31 cellular contexts compared by ENCODE assay signal in genomic region chr5:67360047-67360446, GRCh38.
DNase-seq lines count a peak whose midpoint lies in the region; ATAC-seq and TF ChIP-seq lines count a peak whose summit lies in the region.
"Had no signal": no experiment of that assay in that cellular context is flagged by ENCODE, and none has a peak within 500 bp of the region (broad histone marks: within the 10 kb centered on the region; RNA-seq: fewer than 3 reads in every experiment).

No MANE protein-coding gene starts in this region.

- peak overlapping the region; percentile 38; the same call in 1 of the 2 replicates for H2AFZ ChIP-seq in Loucy (ENCODE audit: low read length)

- no peaks in the 10 kb centered on the region for H4K20me1 ChIP-seq in Loucy (ENCODE audit: insufficient read depth, low read length, poor library complexity, severe bottlenecking)

- WGBS in psoas muscle, 3 donors, result 83 to 89% (median 87%) methylated on average over 3 of the region's 3 CpGs

- H3K36me3 Mint-ChIP-seq in CD8-positive, alpha-beta T cell, result no peaks in the 10 kb centered on the region
- H3K36me3 Mint-ChIP-seq in naive thymus-derived CD4-positive, alpha-beta T cell, result peaks cover 0 to 2% (median 0%) of the 10 kb centered on the region in 5 donors
- H3K36me3 Mint-ChIP-seq: activated CD4-positive, alpha-beta memory T cell treated with anti-CD3 and anti-CD28 coated beads for 36 hours; activated naive CD4-positive, alpha-beta T cell treated with anti-CD3 and anti-CD28 coated beads, Interleukin-2, amount 50 U/mL, for 72 hours; mesothelial cell of epicardium had no signal

- peaks cover 7% of the 10 kb centered on the region for H3K4me1 Mint-ChIP-seq in CD8-positive, alpha-beta T cell (ENCODE audit: low read depth)
- H3K4me1 Mint-ChIP-seq in naive thymus-derived CD4-positive, alpha-beta T cell, result peaks cover 6 to 18% (median 10%) of the 10 kb centered on the region in 7 donors

- no peak overlapping the region for H3K27ac Mint-ChIP-seq in CD8-positive, alpha-beta T cell
- H3K27ac Mint-ChIP-seq in naive thymus-derived CD4-positive, alpha-beta T cell, result peak overlapping the region in 5 of 9 donors; percentile 0 to 53 (median 7)
- H3K27ac Mint-ChIP-seq: activated CD4-positive, alpha-beta memory T cell treated with anti-CD3 and anti-CD28 coated beads for 36 hours; activated naive CD4-positive, alpha-beta T cell treated with anti-CD3 and anti-CD28 coated beads, Interleukin-2, amount 50 U/mL, for 72 hours; mesothelial cell of epicardium had no signal

- no peaks in the 10 kb centered on the region for H3K9me3 Mint-ChIP-seq in CD8-positive, alpha-beta T cell
- H3K9me3 Mint-ChIP-seq in naive thymus-derived CD4-positive, alpha-beta T cell, result peaks cover 0 to 5% (median 0%) of the 10 kb centered on the region in 11 donors
- H3K9me3 Mint-ChIP-seq: activated CD4-positive, alpha-beta memory T cell treated with anti-CD3 and anti-CD28 coated beads for 36 hours had no signal

- no peaks in the 10 kb centered on the region for H3F3A ChIP-seq in Loucy (ENCODE audit: low read depth)

- POLR2A ChIA-PET in CD8-positive, alpha-beta T cell (lab: Charles Lee), result no interaction called here
- POLR2A ChIA-PET in naive thymus-derived CD4-positive, alpha-beta T cell (lab: Charles Lee), result interaction anchor here (0.6 kb wide), 1 partner anchor 19 kb away, joined by 3 read pairs; no protein-coding TSS in a partner anchor

- ATAC-seq in CD8-positive, alpha-beta T cell, result no peak
- ATAC-seq in naive thymus-derived CD4-positive, alpha-beta T cell, result no peak
- no peak for ATAC-seq in psoas muscle
- ATAC-seq: activated naive CD4-positive, alpha-beta T cell treated with anti-CD3 and anti-CD28 coated beads, Interleukin-2, amount 50 U/mL, for 72 hours had no signal

- H3K79me2 ChIP-seq in Loucy (ENCODE audit: insufficient read depth, low read length), result no peaks in the 10 kb centered on the region

- no peak for DNase-seq in CD8-positive, alpha-beta T cell
- DNase-seq in adipocyte (ENCODE audit: low read depth), result peak; percentile 43
- DNase-seq in naive thymus-derived CD4-positive, alpha-beta T cell, result no peak
- DNase-seq in psoas muscle, result no peak
- DNase-seq in NCI-H2196 treated with DMSO at 0.1 percent for 48 hours (lab: John Stamatoyannopoulos, UW; ENCODE audit: unreplicated experiment), result no peak
- DNase-seq in SHP77 (lab: John Stamatoyannopoulos, UW), result no peak
- DNase-seq: activated CD4-positive, alpha-beta memory T cell treated with anti-CD3 and anti-CD28 coated beads for 36 hours; activated CD4-positive, CD25-positive, alpha-beta regulatory T cell treated with anti-CD3 and anti-CD28 coated beads, Interleukin-2, amount 50 U/mL, for 72 hours; activated effector memory CD4-positive, alpha-beta T cell treated with Interleukin-2 at 50 U/mL for 16 hours; aorta; C1 segment of cervical spinal cord; effector memory CD4-positive, alpha-beta T cell; foreskin fibroblast; GF-D8; H7; islet precursor cell; KG1; left ventricle myocardium inferior; NCI-H1417; NCI-H2029; NCI-H345; NCI-H69; nucleus accumbens; stimulated activated CD4-positive, alpha-beta T cell treated with anti-CD3 and anti-CD28 coated beads, Interleukin-15, amount 100 ng/mL, for 24 hours; stimulated activated CD4-positive, alpha-beta T cell treated with anti-CD3 and anti-CD28 coated beads, Interleukin-4, amount 100 ng/mL, for 4 hours had no signal

- H3K9me2 ChIP-seq in Loucy (replicated peaks; ENCODE audit: low read depth, low read length), result no peaks in the 10 kb centered on the region

- H3K36me3 ChIP-seq in CD8-positive, alpha-beta T cell (ENCODE audit: insufficient read depth, low read length), result no peaks in the 10 kb centered on the region
- H3K36me3 ChIP-seq in Loucy (ENCODE audit: insufficient read depth, low read length) (no peaks in the 10 kb centered on the region), adipocyte (ENCODE audit: control insufficient read depth, insufficient read depth, low read length, severe bottlenecking) (no peaks in the 10 kb centered on the region), psoas muscle (ENCODE audit: insufficient read depth in 1 of 2, low read depth in 1 of 2) (no peaks in the 10 kb centered on the region)
- no peaks in the 10 kb centered on the region for H3K36me3 ChIP-seq in naive thymus-derived CD4-positive, alpha-beta T cell (ENCODE audit: control insufficient read depth in 2 of 3, insufficient read depth in 3 of 3, low read length in 3 of 3)
- H3K36me3 ChIP-seq: left ventricle myocardium inferior, prostate gland, SJSA1, tibial nerve had no signal

- no peaks in the 10 kb centered on the region for H3K9me3 ChIP-seq in CD8-positive, alpha-beta T cell (ENCODE audit: low read length)
- no peaks in the 10 kb centered on the region for H3K9me3 ChIP-seq in Loucy (ENCODE audit: insufficient read depth, low read depth, low read length)
- no peaks in the 10 kb centered on the region for H3K9me3 ChIP-seq in adipocyte (ENCODE audit: control insufficient read depth, low read length)
- H3K9me3 ChIP-seq in naive thymus-derived CD4-positive, alpha-beta T cell (ENCODE audit: control insufficient read depth in 2 of 3, low read length in 3 of 3), result no peaks in the 10 kb centered on the region
- H3K9me3 ChIP-seq in psoas muscle, result no peaks in the 10 kb centered on the region
- H3K9me3 ChIP-seq: left ventricle myocardium inferior, prostate gland, SJSA1, tibial nerve had no signal

- H3K4me3 ChIP-seq in CD8-positive, alpha-beta T cell (ENCODE audit: low read depth, low read length), result no peak overlapping the region
- H3K4me3 ChIP-seq in Loucy (ENCODE audit: low read length, poor library complexity, severe bottlenecking), result peak overlapping the region; percentile 39
- no peak overlapping the region for H3K4me3 ChIP-seq in adipocyte (ENCODE audit: low read length)
- H3K4me3 ChIP-seq in naive thymus-derived CD4-positive, alpha-beta T cell (ENCODE audit: low read length), result no peak overlapping the region
- no peak overlapping the region for H3K4me3 ChIP-seq in psoas muscle
- H3K4me3 ChIP-seq: left ventricle myocardium inferior, prostate gland, SJSA1, tibial nerve had no signal

- CTCF ChIA-PET in CD8-positive, alpha-beta T cell (lab: Charles Lee), result no interaction called here
- CTCF ChIA-PET in naive thymus-derived CD4-positive, alpha-beta T cell (lab: Charles Lee), result interaction anchor here (0.7 to 0.8 kb wide), 2 partner anchors 28 to 890 kb away, joined by 3 read pairs; no protein-coding TSS in a partner anchor

- H3K4me1 ChIP-seq in CD8-positive, alpha-beta T cell (ENCODE audit: insufficient read depth, low read length), result peaks cover 7% of the 10 kb centered on the region
- H3K4me1 ChIP-seq in Loucy (ENCODE audit: insufficient read depth, low read length, poor library complexity, severe bottlenecking) (peaks cover 16% of the 10 kb centered on the region), adipocyte (ENCODE audit: control insufficient read depth, insufficient read depth, low read length) (no peaks in the 10 kb centered on the region), psoas muscle (no peaks in the 10 kb centered on the region)
- peaks cover 5% of the 10 kb centered on the region in 2 donors for H3K4me1 ChIP-seq in naive thymus-derived CD4-positive, alpha-beta T cell (ENCODE audit: control insufficient read depth in 2 of 2, insufficient read depth in 2 of 2, low read length in 2 of 2)
- H3K4me1 ChIP-seq: left ventricle myocardium inferior, prostate gland, SJSA1 had no signal

- H3K4me2 ChIP-seq in Loucy (ENCODE audit: low read depth, low read length, poor library complexity, severe bottlenecking), result peak overlapping the region; percentile 60

- H3K27me3 ChIP-seq in CD8-positive, alpha-beta T cell (ENCODE audit: insufficient read depth, low read length), result no peaks in the 10 kb centered on the region
- no peaks in the 10 kb centered on the region for H3K27me3 ChIP-seq in Loucy (ENCODE audit: insufficient read depth, low read length, poor library complexity, severe bottlenecking)
- H3K27me3 ChIP-seq in adipocyte (replicated peaks; ENCODE audit: control insufficient read depth, insufficient read depth, low read length), result no peaks in the 10 kb centered on the region
- no peaks in the 10 kb centered on the region for H3K27me3 ChIP-seq in naive thymus-derived CD4-positive, alpha-beta T cell (ENCODE audit: control insufficient read depth in 2 of 2, insufficient read depth in 2 of 2, low read length in 2 of 2)
- peaks cover 0 to 7% (median 0%) of the 10 kb centered on the region in 3 donors for H3K27me3 ChIP-seq in psoas muscle (ENCODE audit: insufficient read depth in 3 of 3, low read length in 2 of 3)
- H3K27me3 ChIP-seq: SJSA1, tibial nerve had no signal

- no peaks in the 10 kb centered on the region for H3K27me3 Mint-ChIP-seq in CD8-positive, alpha-beta T cell (ENCODE audit: low read depth)
- H3K27me3 Mint-ChIP-seq in naive thymus-derived CD4-positive, alpha-beta T cell, result peaks cover 0 to 6% (median 3%) of the 10 kb centered on the region in 5 donors

- H3K27ac ChIP-seq in CD8-positive, alpha-beta T cell (ENCODE audit: low read depth, low read length), result no peak overlapping the region
- no peak overlapping the region for H3K27ac ChIP-seq in naive thymus-derived CD4-positive, alpha-beta T cell (ENCODE audit: low read depth, low read length)
- H3K27ac ChIP-seq in psoas muscle, result no peak overlapping the region
- H3K27ac ChIP-seq: left ventricle myocardium inferior, prostate gland, SJSA1, tibial nerve had no signal

- TF ChIP-seq CTCF in CD8-positive, alpha-beta T cell (IDR thresholded peaks at IDR 0.05), result no peak
- TF ChIP-seq CTCF in Loucy (conservative IDR thresholded peaks at IDR 0.05; ENCODE audit: low read length) (no peak), psoas muscle (IDR thresholded peaks at IDR 0.05) (no peak)

- H3K9ac ChIP-seq in Loucy (ENCODE audit: low read depth, low read length, poor library complexity, severe bottlenecking) (peak overlapping the region; percentile 45), adipocyte (ENCODE audit: low read length) (no peak overlapping the region)

- intact Hi-C loops in CD8-positive, alpha-beta T cell (cut with DNase I, micrococcal nuclease), result no loop called here
- intact Hi-C loops in naive thymus-derived CD4-positive, alpha-beta T cell (cut with micrococcal nuclease), result loop anchor here in 1 of 2 donors (10.0 kb wide), 1 partner anchor 115 kb away; no protein-coding TSS in a partner anchor
- intact Hi-C loops in psoas muscle (cut with DNase I), result no loop called here

- peak overlapping the region; percentile 16 for H3K4me3 Mint-ChIP-seq in CD8-positive, alpha-beta T cell
- peak overlapping the region in 8 of 10 donors; percentile 6 to 60 (median 38) for H3K4me3 Mint-ChIP-seq in naive thymus-derived CD4-positive, alpha-beta T cell
- H3K4me3 Mint-ChIP-seq: activated CD4-positive, alpha-beta memory T cell treated with anti-CD3 and anti-CD28 coated beads for 36 hours; mesothelial cell of epicardium had no signal
